8 cellular contexts compared by ENCODE assay signal in genomic region chr2:240232961-240233890, GRCh38.
DNase-seq lines count a peak whose midpoint lies in the region; ATAC-seq and TF ChIP-seq lines count a peak whose summit lies in the region.

No MANE protein-coding gene starts in this region.

- DNase-seq in DMS114 treated with DMSO at 0.1 percent for 48 hours (lab: John Stamatoyannopoulos, UW; ENCODE audit: unreplicated experiment): peak; percentile 69
- DNase-seq in M059J (ENCODE audit: low read depth): peak; percentile 62
- peak; percentile 44 to 67 (median 59) for DNase-seq in T-helper 1 cell
- DNase-seq in amygdala (lab: John Stamatoyannopoulos, UW): peak in 45 of 56 donors; percentile 32 to 98 (median 64)
- peak; percentile 81 for DNase-seq in right atrium auricular region (ENCODE audit: low spot score)
- peak; percentile 89 to 96 for DNase-seq in psoas muscle

- H3K4me3 ChIP-seq in right atrium auricular region: peak overlapping the region; percentile 22 to 39
- peak overlapping the region; percentile 53 for H3K4me3 ChIP-seq in psoas muscle
- H3K4me3 ChIP-seq in urinary bladder (ENCODE audit: low read depth, low read length): no peak overlapping the region

- intact Hi-C loops in psoas muscle (cut with DNase I): loop anchor here (1.0 to 5.0 kb wide), 4 partner anchors 112 to 205 kb away; no protein-coding TSS in a partner anchor

- TF ChIP-seq CTCF in right atrium auricular region (IDR thresholded peaks at IDR 0.05): peak; percentile 74 to 93
- TF ChIP-seq CTCF in psoas muscle (IDR thresholded peaks at IDR 0.05): peak; percentile 97

- H3K4me1 ChIP-seq in right atrium auricular region (peaks cover 0 to 42% of the 10 kb centered on the region in 2 donors), psoas muscle (peaks cover 34% of the 10 kb centered on the region), urinary bladder (ENCODE audit: insufficient read depth) (no peaks in the 10 kb centered on the region)

- peak overlapping the region; percentile 57 to 71 for H3K27ac ChIP-seq in right atrium auricular region
- peak overlapping the region; percentile 93 for H3K27ac ChIP-seq in psoas muscle
- H3K27ac ChIP-seq in urinary bladder (ENCODE audit: low read depth): peak overlapping the region; percentile 12

- WGBS in psoas muscle, 3 donors: 5 to 7% (median 5%) methylated on average over 28 to 39 of the region's 39 CpGs
- WGBS in urinary bladder: 2% methylated on average over 39 of the region's 39 CpGs

- H3K9me3 ChIP-seq in right atrium auricular region: peaks cover 0 to 18% of the 10 kb centered on the region in 2 donors
- peaks cover 6% of the 10 kb centered on the region for H3K9me3 ChIP-seq in psoas muscle

- H3K36me3 ChIP-seq in right atrium auricular region: no peaks in the 10 kb centered on the region
- H3K36me3 ChIP-seq in psoas muscle (ENCODE audit: insufficient read depth in 1 of 2, low read depth in 1 of 2): no peaks in the 10 kb centered on the region
- no peaks in the 10 kb centered on the region for H3K36me3 ChIP-seq in urinary bladder (ENCODE audit: insufficient read depth)

- no peaks in the 10 kb centered on the region for H3K27me3 ChIP-seq in right atrium auricular region
- H3K27me3 ChIP-seq in psoas muscle (ENCODE audit: insufficient read depth in 3 of 3, low read length in 2 of 3): no peaks in the 10 kb centered on the region

- peak; percentile 78 to 84 (median 80) for ATAC-seq in psoas muscle
- ATAC-seq in GM18502 (IDR thresholded peaks at IDR 0.05; ENCODE audit: poor library complexity, unreplicated experiment): no peak

Comparison
In these comparisons a context has a peak if more than half of its experiments do, and no peak if none do; other contexts are left out.
1. H3K27ac ChIP-seq: peak in every context shown above with its lines; median percentile 93 in psoas muscle; 64 in right atrium auricular region; 12 in urinary bladder.